21 cellular contexts compared by ENCODE assay signal in the genomic region with DNA sequence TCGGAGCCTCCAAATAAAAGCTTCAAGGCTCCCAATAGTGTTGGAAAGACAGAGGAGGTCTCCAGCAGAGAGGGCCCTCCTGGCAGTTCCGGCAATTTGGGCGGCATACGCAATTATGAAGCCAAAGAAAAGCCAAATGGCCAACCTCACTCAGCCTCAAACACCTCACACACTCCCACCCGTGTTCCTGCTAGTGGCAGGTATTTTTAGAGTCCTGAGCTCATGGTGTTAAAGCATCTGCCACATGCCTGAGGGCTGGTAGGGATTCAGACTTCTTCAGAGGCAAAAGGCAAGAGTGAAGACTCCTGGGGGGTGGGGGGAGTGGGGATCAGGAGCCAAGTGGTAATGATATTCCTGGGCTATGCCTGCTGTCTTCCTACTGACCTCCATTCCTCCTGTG. TPM values are rescaled to one million over a fixed set of nuclear protein-coding genes. Genes with fewer than 3 reads are reported as not detected.
A peak's percentile ranks its signal among the peaks of the same experiment; 100 is the strongest.
DNase-seq lines count a peak whose midpoint lies in the region; ATAC-seq and TF ChIP-seq lines count a peak whose summit lies in the region.
"Had no signal": no experiment of that assay in that cellular context is flagged by ENCODE, and none has a peak within 500 bp of the region (broad histone marks: within the 10 kb centered on the region; RNA-seq: fewer than 3 reads in every experiment).

No MANE protein-coding gene starts in this region.

- peaks cover 60% of the 10 kb centered on the region for H3K4me1 Mint-ChIP-seq in activated CD8-positive, alpha-beta T cell treated with anti-CD3 and anti-CD28 coated beads, Interleukin-2, amount 10 ng/mL, durations not matched to agents 7 days and 5 days (ENCODE audit: low read depth)
- H3K4me1 Mint-ChIP-seq in Caco-2 (ENCODE audit: low read depth, unreplicated experiment) = peaks cover 5% of the 10 kb centered on the region

- H3K9me3 Mint-ChIP-seq in activated CD8-positive, alpha-beta T cell treated with anti-CD3 and anti-CD28 coated beads, Interleukin-2, amount 10 ng/mL, durations not matched to agents 7 days and 5 days (ENCODE audit: insufficient read depth) = no peaks in the 10 kb centered on the region
- H3K9me3 Mint-ChIP-seq in Caco-2 (ENCODE audit: unreplicated experiment) = no peaks in the 10 kb centered on the region
- H3K9me3 Mint-ChIP-seq: HFFc6 had no signal

- POLR2A ChIA-PET in activated CD8-positive, alpha-beta T cell treated with anti-CD3 and anti-CD28 coated beads, Interleukin-2, amount 10 ng/mL, durations not matched to agents 7 days and 5 days (lab: Charles Lee) = no interaction called here
- POLR2A ChIA-PET in Caco-2 (lab: Charles Lee) = no interaction called here

- intact Hi-C loops in Right ventricle myocardium inferior (cut with DNase I) = no loop called here
- intact Hi-C loops in dorsolateral prefrontal cortex (cut with DNase I) = no loop called here
- intact Hi-C loops in Caco-2 (cut with micrococcal nuclease; ENCODE audit: unreplicated experiment) = no loop called here

- no peak overlapping the region for H3K4me3 Mint-ChIP-seq in activated CD8-positive, alpha-beta T cell treated with anti-CD3 and anti-CD28 coated beads, Interleukin-2, amount 10 ng/mL, durations not matched to agents 7 days and 5 days
- H3K4me3 Mint-ChIP-seq in Caco-2 (ENCODE audit: unreplicated experiment) = no peak overlapping the region
- H3K4me3 Mint-ChIP-seq: HFFc6 had no signal

- no TSS peak for BruUV-seq in Caco-2 (replicated peaks; lab: Mats Ljungman, UMichigan)

- peaks cover 52% of the 10 kb centered on the region for H3K36me3 Mint-ChIP-seq in activated CD8-positive, alpha-beta T cell treated with anti-CD3 and anti-CD28 coated beads, Interleukin-2, amount 10 ng/mL, durations not matched to agents 7 days and 5 days (ENCODE audit: low read depth)
- H3K36me3 Mint-ChIP-seq in Caco-2 (ENCODE audit: insufficient read depth, unreplicated experiment) = no peaks in the 10 kb centered on the region

- H3K9me3 ChIP-seq in right atrium auricular region (no peaks in the 10 kb centered on the region), Caco-2 (no peaks in the 10 kb centered on the region)
- H3K9me3 ChIP-seq: esophagus muscularis mucosa, neutrophil, SJSA1, thyroid gland had no signal

- no peaks in the 10 kb centered on the region for H3K27me3 Mint-ChIP-seq in activated CD8-positive, alpha-beta T cell treated with anti-CD3 and anti-CD28 coated beads, Interleukin-2, amount 10 ng/mL, durations not matched to agents 7 days and 5 days (ENCODE audit: low read depth)
- no peaks in the 10 kb centered on the region for H3K27me3 Mint-ChIP-seq in Caco-2 (ENCODE audit: insufficient read depth, unreplicated experiment)

- DNase-seq in right atrium auricular region (ENCODE audit: low spot score) (no peak), Right ventricle myocardium inferior (ENCODE audit: missing footprints) (no peak), dorsolateral prefrontal cortex (peak in 7 of 10 donors; percentile 20 to 63 (median 49)), substantia nigra (lab: John Stamatoyannopoulos, UW) (peak in 2 of 49 donors; percentile 18 to 44), GM19240 (ENCODE audit: insufficient read length, low spot score) (no peak), Caco-2 (no peak)
- no peak for DNase-seq in activated CD8-positive, alpha-beta T cell treated with anti-CD3 and anti-CD28 coated beads, Interleukin-2, amount 10 ng/mL, durations not matched to agents 7 days and 5 days
- DNase-seq: activated CD4-positive, CD25-positive, alpha-beta regulatory T cell treated with anti-CD3 and anti-CD28 coated beads, Interleukin-2, amount 50 U/mL, for 72 hours; activated T-cell treated with anti-CD3 and anti-CD28 coated beads, Interleukin-2, amount 50 U/mL, for 1 hour; HFFc6; left cardiac atrium; MM.1S; NCI-H1436 treated with DMSO at 0.1 percent for 48 hours; NCI-H2171 treated with DMSO at 0.1 percent for 48 hours; NCI-H748 treated with DMSO at 0.1 percent for 48 hours; T1000; thyroid gland had no signal

- H3K27me3 ChIP-seq in right atrium auricular region (no peaks in the 10 kb centered on the region), dorsolateral prefrontal cortex (peaks cover 0 to 45% (median 7%) of the 10 kb centered on the region in 45 donors), Caco-2 (replicated peaks; ENCODE audit: control insufficient read depth, insufficient read depth, low read length) (no peaks in the 10 kb centered on the region)
- H3K27me3 ChIP-seq: esophagus muscularis mucosa, neutrophil, SJSA1, thyroid gland had no signal

- H3K4me1 ChIP-seq in right atrium auricular region = peaks cover 0 to 19% of the 10 kb centered on the region in 2 donors
- no peaks in the 10 kb centered on the region for H3K4me1 ChIP-seq in Caco-2
- H3K4me1 ChIP-seq: thyroid gland had no signal

- H3K36me3 ChIP-seq in right atrium auricular region (no peaks in the 10 kb centered on the region), Caco-2 (ENCODE audit: control insufficient read depth, insufficient read depth, low read length) (no peaks in the 10 kb centered on the region)
- H3K36me3 ChIP-seq: esophagus muscularis mucosa, neutrophil, SJSA1, thyroid gland had no signal

- CTCF ChIA-PET in activated CD8-positive, alpha-beta T cell treated with anti-CD3 and anti-CD28 coated beads, Interleukin-2, amount 10 ng/mL, durations not matched to agents 7 days and 5 days (lab: Charles Lee) = interaction anchor here (0.9 to 2.2 kb wide), 2 partner anchors 13 to 99 kb away, joined by 3 to 6 read pairs; no protein-coding TSS in a partner anchor
- CTCF ChIA-PET in Caco-2 (lab: Charles Lee) = no interaction called here

- H3K4me3 ChIP-seq in right atrium auricular region (no peak overlapping the region), dorsolateral prefrontal cortex (peak overlapping the region in 2 of 59 donors; percentile 14 to 22), Caco-2 (ENCODE audit: low read depth, low read length) (no peak overlapping the region)
- H3K4me3 ChIP-seq: esophagus muscularis mucosa, SJSA1, thyroid gland had no signal

- no peak for ATAC-seq in Right ventricle myocardium inferior
- no peak for ATAC-seq in activated CD8-positive, alpha-beta T cell treated with anti-CD3 and anti-CD28 coated beads, Interleukin-2, amount 10 ng/mL, durations not matched to agents 7 days and 5 days
- no peak for ATAC-seq in HG03196 (IDR thresholded peaks at IDR 0.05; ENCODE audit: unreplicated experiment)

- TF ChIP-seq CTCF in right atrium auricular region (IDR thresholded peaks at IDR 0.05) (no peak), dorsolateral prefrontal cortex (IDR thresholded peaks at IDR 0.05 in 54 of 56, conservative IDR thresholded peaks at IDR 0.05 in 2 of 56; ENCODE audit: low read depth in 1 of 56, partially characterized antibody in 56 of 56) (no peak), Caco-2 (IDR thresholded peaks at IDR 0.05; ENCODE audit: insufficient read depth in 1 of 2, low read depth in 1 of 2, low read length in 1 of 2, severe bottlenecking in 1 of 2, unreplicated experiment in 1 of 2) (no peak)

- H3K27ac ChIP-seq in right atrium auricular region (peak overlapping the region; percentile 11 to 64), dorsolateral prefrontal cortex (peak overlapping the region in 44 of 59 donors; percentile 9 to 77 (median 48)), substantia nigra (ENCODE audit: low read depth, low read length, poor library complexity, severe bottlenecking) (peak overlapping the region; percentile 49)
- H3K27ac ChIP-seq: esophagus muscularis mucosa, neutrophil, SJSA1, thyroid gland had no signal

- H3K27ac Mint-ChIP-seq in activated CD8-positive, alpha-beta T cell treated with anti-CD3 and anti-CD28 coated beads, Interleukin-2, amount 10 ng/mL, durations not matched to agents 7 days and 5 days = peak overlapping the region; percentile 6
- H3K27ac Mint-ChIP-seq in Caco-2 (ENCODE audit: unreplicated experiment) = no peak overlapping the region
- H3K27ac Mint-ChIP-seq: HFFc6 had no signal

RNA-seq across cellular contexts. Expression of a gene that starts 7.4 kb away (rescaled TPM):
- 10 to 100 TPM in 1 of 2 donors, 1 to 10 TPM in 1; 8.3 to 13.4 TPM for total RNA-seq in right atrium auricular region
- total RNA-seq in Right ventricle myocardium inferior = 0.32 TPM
- 10 to 100 TPM; 31.6 to 32.7 TPM for total RNA-seq in activated CD8-positive, alpha-beta T cell treated with anti-CD3 and anti-CD28 coated beads, Interleukin-2, amount 10 ng/mL, durations not matched to agents 7 days and 5 days
- total RNA-seq in dorsolateral prefrontal cortex = 10 to 100 TPM in 119 of 120 experiments, 1 to 10 TPM in 1; 2.6 to 58.1 (median 22.7) TPM
- 0.35 TPM in 1 of 2 replicates, not detected in the other for total RNA-seq in Caco-2 (2022)

RNA-seq across cellular contexts. Expression of a gene that starts 13.5 kb away (rescaled TPM):
- total RNA-seq in right atrium auricular region (10 to 100 TPM; 35.6 to 86.9 TPM), Right ventricle myocardium inferior (132 TPM), dorsolateral prefrontal cortex (10 to 100 TPM; 12.9 to 31.9 (median 21.2) TPM), Caco-2 (2022) (53.0 and 55.4 TPM in 2 replicates)
- total RNA-seq in activated CD8-positive, alpha-beta T cell treated with anti-CD3 and anti-CD28 coated beads, Interleukin-2, amount 10 ng/mL, durations not matched to agents 7 days and 5 days = 10 to 100 TPM; 43.4 to 47.6 TPM

Comparison
In these comparisons a context has a peak if more than half of its experiments do, and no peak if none do; other contexts are left out.
1. DNase-seq: peak in dorsolateral prefrontal cortex (7 of 10); none in right atrium auricular region (single experiment), Right ventricle myocardium inferior (single experiment), activated CD8-positive, alpha-beta T cell treated with anti-CD3 and anti-CD28 coated beads, Interleukin-2, amount 10 ng/mL, durations not matched to agents 7 days and 5 days (single experiment), GM19240 (single experiment) and Caco-2 (0 of 2).
2. Peak in every context shown above with its lines, with median percentiles within 50 percentile points of each other: H3K27ac ChIP-seq.